Comparison of ENCODE assay signal across 14 cellular contexts in the genomic region with DNA sequence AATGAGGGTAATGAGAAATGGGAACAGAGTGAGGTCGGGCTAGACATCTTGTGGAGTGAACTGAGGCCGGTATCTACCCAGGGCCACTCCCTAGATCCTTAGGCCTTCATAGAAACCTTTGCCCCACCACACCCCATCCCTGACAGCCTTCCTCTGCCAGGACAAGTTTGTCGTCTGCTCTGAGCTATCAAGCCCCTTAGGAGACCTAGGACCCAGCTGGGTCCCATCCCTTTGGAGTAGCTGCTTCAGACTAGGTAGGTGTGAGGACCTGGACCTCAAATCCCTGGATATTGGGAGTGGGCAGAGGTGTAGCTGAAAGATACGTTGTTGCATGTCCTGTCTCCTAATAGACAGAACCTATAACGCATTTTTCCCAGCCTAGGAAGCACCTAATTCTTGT. TPM values are rescaled to one million over a fixed set of nuclear protein-coding genes. Genes with fewer than 3 reads are reported as not detected.
DNase-seq lines count a peak whose midpoint lies in the region; ATAC-seq and TF ChIP-seq lines count a peak whose summit lies in the region.
"Had no signal": no experiment of that assay in that cellular context is flagged by ENCODE, and none has a peak within 500 bp of the region (broad histone marks: within the 10 kb centered on the region; RNA-seq: fewer than 3 reads in every experiment).

TSS of gene TMEM253 (plus strand) at position 136 of the 400 bp plus-strand sequence. CDS start 278 bp downstream, outside the sequence.

- H3K27me3 ChIP-seq in adrenal gland (no peaks in the 10 kb centered on the region), dorsolateral prefrontal cortex (no peaks in the 10 kb centered on the region)

- 88 to 94% (median 92%) methylated on average over 5 of the region's 5 CpGs for WGBS in adrenal gland, 4 donors

- TF ChIP-seq POLR2A in adrenal gland (IDR thresholded peaks at IDR 0.05): no peak

- peak within 1 kb of the TSS; percentile 92 for H3K4me3 Mint-ChIP-seq in natural killer cell
- no peak within 1 kb of the TSS for H3K4me3 Mint-ChIP-seq in natural killer cell treated with Interleukin-12 subunit alpha and Interleukin-12 subunit beta and Interleukin-15 and Interleukin-18, amount 100 ng/mL, for 72 hours

- no peaks in the 10 kb centered on the region for H3K36me3 Mint-ChIP-seq in natural killer cell
- H3K36me3 Mint-ChIP-seq in natural killer cell treated with Interleukin-12 subunit alpha and Interleukin-12 subunit beta and Interleukin-15 and Interleukin-18, amount 100 ng/mL, for 72 hours: no peaks in the 10 kb centered on the region

- ATAC-seq in natural killer cell (no peak), mucosa of descending colon (peak; percentile 34)
- no peak for ATAC-seq in natural killer cell treated with Interleukin-12 subunit alpha and Interleukin-12 subunit beta and Interleukin-15 and Interleukin-18, amount 100 ng/mL, for 72 hours
- ATAC-seq: esophagus mucosa had no signal

- H3K4me3 ChIP-seq in adrenal gland (no peak within 1 kb of the TSS), mucosa of descending colon (no peak within 1 kb of the TSS), dorsolateral prefrontal cortex (no peak within 1 kb of the TSS)

- intact Hi-C loops in natural killer cell (cut with micrococcal nuclease): loop anchor here (5.0 kb wide), 1 partner anchor 639 kb away; the partner anchor contains the start of gene PIP4P1
- intact Hi-C loops in adrenal gland (cut with DNase I): no loop called here
- intact Hi-C loops in mucosa of descending colon (cut with DNase I, micrococcal nuclease): loop anchor here in 1 of 2 donors (10.0 kb wide), 1 partner anchor 416 kb away; the partner anchor contains the start of genes ANG and RNASE4
- intact Hi-C loops in dorsolateral prefrontal cortex (cut with DNase I): loop anchor here (5.0 to 10.0 kb wide), 2 partner anchors 246 to 404 kb away; no protein-coding TSS in a partner anchor

- H3K4me1 Mint-ChIP-seq in natural killer cell: peaks cover 29 to 34% of the 10 kb centered on the region in 2 donors
- H3K4me1 Mint-ChIP-seq in natural killer cell treated with Interleukin-12 subunit alpha and Interleukin-12 subunit beta and Interleukin-15 and Interleukin-18, amount 100 ng/mL, for 72 hours (ENCODE audit: low read depth in 2 of 2): peaks cover 31 to 49% of the 10 kb centered on the region in 2 donors

- H3K9me3 Mint-ChIP-seq in natural killer cell: no peaks in the 10 kb centered on the region
- no peaks in the 10 kb centered on the region for H3K9me3 Mint-ChIP-seq in natural killer cell treated with Interleukin-12 subunit alpha and Interleukin-12 subunit beta and Interleukin-15 and Interleukin-18, amount 100 ng/mL, for 72 hours

- TF ChIP-seq CTCF in natural killer cell (IDR thresholded peaks at IDR 0.05): no peak
- TF ChIP-seq CTCF in adrenal gland (IDR thresholded peaks at IDR 0.05): no peak
- no peak for TF ChIP-seq CTCF in mucosa of descending colon (IDR thresholded peaks at IDR 0.05)
- no peak for TF ChIP-seq CTCF in GM13976 (IDR thresholded peaks at IDR 0.05; ENCODE audit: borderline replicate concordance, control extremely low read depth, extremely low read depth, insufficient read depth, missing control alignments)
- TF ChIP-seq CTCF in dorsolateral prefrontal cortex (IDR thresholded peaks at IDR 0.05 in 54 of 56, conservative IDR thresholded peaks at IDR 0.05 in 2 of 56; ENCODE audit: low read depth in 1 of 56, partially characterized antibody in 56 of 56): no peak

- H3K36me3 ChIP-seq in adrenal gland (replicated peaks in 1 of 2) (no peaks in the 10 kb centered on the region), mucosa of descending colon (ENCODE audit: low read depth) (no peaks in the 10 kb centered on the region)
- H3K36me3 ChIP-seq: neutrophil had no signal

- in situ Hi-C loops in GM13976 (cut with MboI; ENCODE audit: low sequenced_read_pairs, unreplicated experiment): no loop called here

- peak within 1 kb of the TSS in 1 of 2 donors; percentile 91 for H3K27ac Mint-ChIP-seq in natural killer cell
- peak within 1 kb of the TSS in 1 of 2 donors; percentile 38 for H3K27ac Mint-ChIP-seq in natural killer cell treated with Interleukin-12 subunit alpha and Interleukin-12 subunit beta and Interleukin-15 and Interleukin-18, amount 100 ng/mL, for 72 hours

- peak within 1 kb of the TSS in 3 of 5 donors; percentile 88 to 95 (median 91) for H3K27ac ChIP-seq in adrenal gland
- peak within 1 kb of the TSS in 14 of 59 donors; percentile 81 to 96 (median 93) for H3K27ac ChIP-seq in dorsolateral prefrontal cortex
- H3K27ac ChIP-seq: neutrophil had no signal

- H3K9me3 ChIP-seq in adrenal gland (replicated peaks in 1 of 3) (no peaks in the 10 kb centered on the region), mucosa of descending colon (no peaks in the 10 kb centered on the region)
- H3K9me3 ChIP-seq: neutrophil had no signal

- DNase-seq in natural killer cell: no peak
- no peak for DNase-seq in natural killer cell treated with Interleukin-12 subunit alpha and Interleukin-12 subunit beta and Interleukin-15 and Interleukin-18, amount 100 ng/mL, for 72 hours (ENCODE audit: low spot score)
- no peak for DNase-seq in adrenal gland
- DNase-seq in mucosa of descending colon: peak; percentile 59 to 84 (median 76)
- DNase-seq in SHP77 (lab: John Stamatoyannopoulos, UW): no peak
- DNase-seq in GM13976 (ENCODE audit: low spot score): no peak
- no peak for DNase-seq in DMS79 (lab: John Stamatoyannopoulos, UW)
- DNase-seq in dorsolateral prefrontal cortex: no peak
- DNase-seq: HCEC 1CT; MV-4-11; NCI-H69; stimulated activated CD4-positive, alpha-beta T cell treated with anti-CD3 and anti-CD28 coated beads, Interleukin-2, amount 100 ng/mL, for 24 hours had no signal

- H3K4me1 ChIP-seq in adrenal gland (replicated peaks in 1 of 2): peaks cover 38 to 47% of the 10 kb centered on the region in 2 donors
- peaks cover 48% of the 10 kb centered on the region for H3K4me1 ChIP-seq in mucosa of descending colon (ENCODE audit: low read depth)

- peaks cover 0 to 4% of the 10 kb centered on the region in 2 donors for H3K27me3 Mint-ChIP-seq in natural killer cell (ENCODE audit: low read depth in 2 of 2)
- H3K27me3 Mint-ChIP-seq in natural killer cell treated with Interleukin-12 subunit alpha and Interleukin-12 subunit beta and Interleukin-15 and Interleukin-18, amount 100 ng/mL, for 72 hours: peaks cover 0 to 3% of the 10 kb centered on the region in 2 donors

RNA-seq across cellular contexts. Expression of gene TMEM253, which starts in this region (rescaled TPM):
- total RNA-seq in natural killer cell: under 1 TPM in 1 of 3 donors, not detected in 2; 0.40 TPM
- total RNA-seq in natural killer cell treated with Interleukin-12 subunit alpha and Interleukin-12 subunit beta and Interleukin-15 and Interleukin-18, amount 100 ng/mL, for 72 hours: not detected
- 1 to 10 TPM in 5 of 8 donors, under 1 TPM in 2, not detected in 1; 0.55 to 3.9 (median 1.1) TPM for total RNA-seq in adrenal gland
- 1 to 10 TPM; 2.6 to 8.8 (median 8.0) TPM for polyA plus RNA-seq in adrenal gland
- total RNA-seq in mucosa of descending colon: 10 to 100 TPM; 20.2 to 46.0 (median 43.9) TPM
- 1 to 10 TPM in 14 of 120 experiments, under 1 TPM in 40, not detected in 66; 0.30 to 5.4 (median 0.64) TPM for total RNA-seq in dorsolateral prefrontal cortex

Comparison
In these comparisons a context has a peak if more than half of its experiments do, and no peak if none do; other contexts are left out.
1. DNase-seq: peak in mucosa of descending colon (3 of 3); none in natural killer cell (single experiment), natural killer cell treated with Interleukin-12 subunit alpha and Interleukin-12 subunit beta and Interleukin-15 and Interleukin-18, amount 100 ng/mL, for 72 hours (single experiment), adrenal gland (0 of 7), SHP77 (0 of 2), GM13976 (single experiment), DMS79 (single experiment) and dorsolateral prefrontal cortex (0 of 10).
2. intact Hi-C loops: an anchor here in natural killer cell (5.0 kb wide) and dorsolateral prefrontal cortex (5.0 to 10.0 kb wide); none called in adrenal gland.